Comparison of ENCODE assay signal across 26 cellular contexts in the genomic region with DNA sequence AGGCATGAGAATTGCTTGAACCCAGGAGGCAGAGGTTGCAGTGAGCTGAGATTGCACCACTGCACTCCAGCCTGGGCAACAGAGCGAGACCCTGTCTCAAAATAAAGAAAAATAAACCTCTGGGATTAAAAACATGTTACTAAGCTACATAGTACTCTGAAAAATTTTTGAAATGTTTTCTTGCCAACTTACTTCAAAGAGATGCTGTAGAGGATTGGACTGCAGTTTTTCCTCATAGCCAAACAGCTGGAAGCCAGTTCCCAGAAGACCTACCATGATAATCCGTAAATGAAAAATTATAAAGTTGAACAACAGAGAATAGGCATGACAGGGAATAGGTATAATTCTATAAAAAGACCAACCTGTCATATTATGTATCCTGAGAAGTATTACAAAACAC.
"Had no signal": no experiment of that assay in that cellular context is flagged by ENCODE, and none has a peak within 500 bp of the region (broad histone marks: within the 10 kb centered on the region; RNA-seq: fewer than 3 reads in every experiment).

No MANE protein-coding gene starts in this region.

- H3K4me3 ChIP-seq: ascending aorta, breast epithelium, cardiac muscle cell, colonic mucosa, esophagus squamous epithelium had no signal

- H3K27ac ChIP-seq: breast epithelium, cardiac muscle cell, colonic mucosa, epithelial cell of prostate, esophagus squamous epithelium had no signal

- DNase-seq: activated CD4-positive, alpha-beta memory T cell treated with anti-CD3 and anti-CD28 coated beads for 36 hours; activated CD4-positive, alpha-beta T cell treated with anti-CD3 and anti-CD28 coated beads for 36 hours; activated CD4-positive, alpha-beta T cell treated with anti-CD3 and anti-CD28 coated beads, Interleukin-2, amount 10 ng/mL, durations not matched to agents 24 days and 14 days; activated CD4-positive, CD25-positive, alpha-beta regulatory T cell; activated CD4-positive, CD25-positive, alpha-beta regulatory T cell treated with anti-CD3 and anti-CD28 coated beads, Interleukin-2, amount 50 U/mL, for 72 hours; activated CD8-positive, alpha-beta memory T cell treated with anti-CD3 and anti-CD28 coated beads, Interleukin-2, amount 10 ng/mL, durations not matched to agents 7 days and 5 days; activated CD8-positive, alpha-beta memory T cell treated with anti-CD3 and anti-CD28 coated beads, Interleukin-2, amount 50 U/mL, for 4 hours; activated CD8-positive, alpha-beta T cell treated with anti-CD3 and anti-CD28 coated beads, Interleukin-2, amount 10 ng/mL, durations not matched to agents 7 days and 5 days; activated effector memory CD4-positive, alpha-beta T cell treated with anti-CD3 and anti-CD28 coated beads, Interleukin-2, amount 50 U/mL, for 16 hours; activated naive CD4-positive, alpha-beta T cell treated with anti-CD3 and anti-CD28 coated beads for 36 hours; activated naive CD8-positive, alpha-beta T cell treated with anti-CD3 and anti-CD28 coated beads for 36 hours; activated naive CD8-positive, alpha-beta T cell treated with anti-CD3 and anti-CD28 coated beads, Interleukin-2, amount 50 U/mL, for 24 hours; activated T-cell treated with anti-CD3 and anti-CD28 coated beads, Interleukin-2, amount 50 U/mL, for 1 hour; activated T-cell treated with anti-CD3 and anti-CD28 coated beads, Interleukin-2, amount 50 U/mL, for 48 hours; colonic mucosa; effector CD8-positive, alpha-beta T cell; esophagus squamous epithelium; foreskin fibroblast; head of caudate nucleus; T-helper 1 cell; T-helper 17 cell; T1000 had no signal

- ATAC-seq: activated CD4-positive, alpha-beta T cell treated with anti-CD3 and anti-CD28 coated beads for 36 hours; activated CD8-positive, alpha-beta memory T cell treated with anti-CD3 and anti-CD28 coated beads, Interleukin-2, amount 10 ng/mL, durations not matched to agents 7 days and 5 days; activated CD8-positive, alpha-beta T cell treated with anti-CD3 and anti-CD28 coated beads, Interleukin-2, amount 10 ng/mL, durations not matched to agents 7 days and 5 days; activated naive CD8-positive, alpha-beta T cell treated with anti-CD3 and anti-CD28 coated beads, Interleukin-2, amount 50 U/mL, for 24 hours; T-helper 17 cell had no signal

- H3K36me3 ChIP-seq: breast epithelium had no signal

- H3K4me1 ChIP-seq: ascending aorta, breast epithelium, colonic mucosa, esophagus squamous epithelium had no signal

- H3K9me3 ChIP-seq: ascending aorta, breast epithelium, colonic mucosa had no signal

- H3K27me3 ChIP-seq: ascending aorta, breast epithelium, cardiac muscle cell, colonic mucosa, esophagus squamous epithelium had no signal
